ENCODE assay signal across 8 cellular contexts in the genomic region with DNA sequence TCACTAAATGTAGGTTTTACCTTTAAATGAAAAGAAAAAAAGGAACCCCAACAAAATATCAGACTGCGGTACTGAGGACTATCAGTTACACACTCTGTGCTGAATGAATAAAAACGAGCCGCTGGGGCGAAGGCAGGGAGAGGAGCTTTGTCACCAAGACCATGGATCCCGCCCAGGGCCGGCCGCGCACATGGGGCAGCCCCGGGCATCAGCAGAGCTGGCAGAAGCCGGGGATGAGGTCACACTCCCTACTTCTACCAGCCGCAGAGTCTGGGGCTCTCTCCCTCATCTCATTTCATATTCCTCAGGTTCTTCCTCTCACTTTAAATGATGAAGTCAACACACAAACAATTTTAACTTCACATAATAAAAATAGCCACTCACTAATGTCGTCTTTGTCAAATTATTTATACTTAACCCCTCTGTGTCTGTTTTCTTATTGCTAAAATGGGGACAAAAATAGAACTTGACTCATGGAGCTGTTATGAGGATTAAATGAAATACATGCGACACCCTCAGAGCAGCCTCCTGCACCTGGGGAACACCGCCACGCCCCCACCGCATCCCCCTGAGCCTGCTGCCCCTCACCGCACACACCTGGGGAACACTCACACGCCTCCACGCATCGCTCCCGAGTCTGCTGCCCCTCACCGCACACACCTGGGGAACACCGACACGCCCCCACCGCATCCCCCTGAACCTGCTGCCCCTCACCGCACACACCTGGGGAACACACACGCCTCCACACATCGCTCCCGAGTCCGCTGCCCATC. TPM values are rescaled to one million over a fixed set of nuclear protein-coding genes. Genes with fewer than 3 reads are reported as not detected.
DNase-seq lines count a peak whose midpoint lies in the region; ATAC-seq and TF ChIP-seq lines count a peak whose summit lies in the region.
"Not testable (repeated sequence)": the region's sequence is repeated elsewhere in the genome, so short reads cannot be mapped to it uniquely, and the experiment has no call there.

No MANE protein-coding gene starts in this region.

- H3K4me1 ChIP-seq in heart left ventricle, result peaks cover 0 to 66% (median 36%) of the 10 kb centered on the region in 12 donors
- peaks cover 11% of the 10 kb centered on the region for H3K4me1 ChIP-seq in skeletal muscle satellite cell (ENCODE audit: control insufficient read depth, insufficient read depth, low read length)

- not testable (repeated sequence) for H3K36me3 Mint-ChIP-seq in endothelial cell (ENCODE audit: low read depth, unreplicated experiment)

- not testable (repeated sequence) for TF ChIP-seq POLR2A in heart left ventricle (IDR thresholded peaks at IDR 0.05)

- H3K36me3 ChIP-seq in heart left ventricle; skeletal muscle satellite cell (ENCODE audit: insufficient read depth, low read length): not testable (repeated sequence)

- not testable (repeated sequence) for H3K9ac ChIP-seq in skeletal muscle satellite cell (ENCODE audit: low read depth, low read length)

- TF ChIP-seq CTCF in endothelial cell (IDR thresholded peaks at IDR 0.05; ENCODE audit: unreplicated experiment); heart left ventricle (IDR thresholded peaks at IDR 0.05): not testable (repeated sequence)

- not testable (repeated sequence) for H3K9me3 Mint-ChIP-seq in endothelial cell (ENCODE audit: unreplicated experiment)

- H3K4me3 Mint-ChIP-seq in endothelial cell (ENCODE audit: unreplicated experiment), result peak overlapping the region; percentile 76

- peak overlapping the region; percentile 58 for H3K4me2 ChIP-seq in skeletal muscle satellite cell (ENCODE audit: low read length)

- ATAC-seq in heart left ventricle, result peak; percentile 87 to 96 (median 93)

- H3K27me3 Mint-ChIP-seq in endothelial cell (ENCODE audit: unreplicated experiment), result not testable (repeated sequence)

- not testable (repeated sequence) for H3K27ac Mint-ChIP-seq in endothelial cell (ENCODE audit: unreplicated experiment)

- not testable (repeated sequence) for H3K9me3 ChIP-seq in heart left ventricle; skeletal muscle satellite cell (replicated peaks; ENCODE audit: low read length)

- peak overlapping the region in 5 of 12 donors; percentile 11 to 58 (median 26) for H3K27ac ChIP-seq in heart left ventricle

- DNase-seq in A172 (ENCODE audit: low spot score) (peak; percentile 80), EL (peak; percentile 65), NAMALWA (ENCODE audit: low spot score) (peak; percentile 33), amygdala (lab: John Stamatoyannopoulos, UW) (peak in 49 of 56 donors; percentile 10 to 87 (median 54)), heart left ventricle (peak in 4 of 5 donors; percentile 66 to 79 (median 73)), midbrain (lab: John Stamatoyannopoulos, UW) (peak; percentile 69)
- not testable (repeated sequence) for DNase-seq in endothelial cell (ENCODE audit: low spot score)

- not testable (repeated sequence) for H3K27me3 ChIP-seq in heart left ventricle; skeletal muscle satellite cell (ENCODE audit: control insufficient read depth, insufficient read depth, low read length)

- 64 to 73% (median 70%) methylated on average over 30 of the region's 30 CpGs for WGBS in heart left ventricle, 4 donors

- H3K4me3 ChIP-seq in heart left ventricle; skeletal muscle satellite cell (ENCODE audit: low read length): not testable (repeated sequence)

- H3K4me1 Mint-ChIP-seq in endothelial cell (ENCODE audit: unreplicated experiment), result peaks cover 24% of the 10 kb centered on the region

- intact Hi-C loops in heart left ventricle (cut with DNase I), result not testable (repeated sequence)

RNA-seq across cellular contexts. Expression of gene ZCCHC14, which starts 15.4 kb away (rescaled TPM):
- 7.1 and 8.4 TPM in 2 replicates for total RNA-seq in A172 (2014; rRNA removed; shearing (Covaris generic))
- total RNA-seq in endothelial cell (ENCODE audit: unreplicated experiment) (50.4 TPM), heart left ventricle (10 to 100 TPM in 6 of 9 donors, 1 to 10 TPM in 3; 9.2 to 18.4 (median 16.4) TPM)
- 10 to 100 TPM in 1 of 2 donors, 1 to 10 TPM in 1; 6.4 to 10.5 TPM for polyA plus RNA-seq in heart left ventricle
- total RNA-seq in skeletal muscle satellite cell (2012; rRNA removed), result 5.7 and 12.2 TPM in 2 replicates
